Comparison of ENCODE assay signal across 23 cellular contexts in the genomic region with DNA sequence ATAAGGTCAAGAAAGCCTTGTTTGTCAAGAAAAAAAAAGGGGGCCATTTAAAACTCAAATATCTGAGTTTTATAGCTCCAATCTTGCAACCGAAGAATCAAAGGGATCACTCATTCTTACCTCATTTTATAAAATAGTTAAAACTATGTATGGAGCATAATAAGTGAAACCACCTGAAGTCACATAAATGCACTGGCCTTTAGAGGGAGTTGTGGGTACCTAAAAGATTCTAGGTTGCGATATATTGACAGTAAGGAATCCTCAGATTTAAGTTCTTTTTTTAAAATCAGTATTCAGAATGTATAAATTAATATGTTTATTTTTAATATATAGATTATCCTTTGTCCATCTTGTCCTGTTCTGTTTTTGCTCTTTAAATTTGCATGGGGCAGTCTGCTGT. TPM values are rescaled to one million over a fixed set of nuclear protein-coding genes. Genes with fewer than 3 reads are reported as not detected.
DNase-seq lines count a peak whose midpoint lies in the region; TF ChIP-seq lines count a peak whose summit lies in the region.
"Had no signal": no experiment of that assay in that cellular context is flagged by ENCODE, and none has a peak within 500 bp of the region (broad histone marks: within the 10 kb centered on the region; RNA-seq: fewer than 3 reads in every experiment).

No MANE protein-coding gene starts in this region.

- no peak overlapping the region for H3K9ac ChIP-seq in MM.1S (ENCODE audit: low read length)
- no peak overlapping the region for H3K9ac ChIP-seq in endodermal cell (ENCODE audit: extremely low read depth, low read length, poor library complexity, severe bottlenecking)
- H3K9ac ChIP-seq in neural progenitor cell = no peak overlapping the region

- H3K4me3 Mint-ChIP-seq in endodermal cell (peak overlapping the region; percentile 80), neural progenitor cell (no peak overlapping the region)
- H3K4me3 Mint-ChIP-seq: activated B cell treated with CpG ODN at 0.5 μM for 24 hours; activated CD8-positive, alpha-beta T cell treated with anti-CD3 and anti-CD28 coated beads for 36 hours; activated T-cell treated with anti-CD3 and anti-CD28 coated beads, Interleukin-2, amount 50 U/mL, for 24 hours; T-helper 2 cell treated with Interferon-gamma antibody and Interleukin-4, amounts not matched to agents 5 μg/mL and 100 μg/mL, for 36 hours had no signal

- H3K9me3 Mint-ChIP-seq in endodermal cell = no peaks in the 10 kb centered on the region
- no peaks in the 10 kb centered on the region for H3K9me3 Mint-ChIP-seq in neural progenitor cell
- H3K9me3 Mint-ChIP-seq: activated CD8-positive, alpha-beta T cell treated with anti-CD3 and anti-CD28 coated beads for 36 hours; activated T-cell treated with anti-CD3 and anti-CD28 coated beads, Interleukin-2, amount 50 U/mL, for 24 hours; T-helper 2 cell treated with Interferon-gamma antibody and Interleukin-4, amounts not matched to agents 5 μg/mL and 100 μg/mL, for 36 hours had no signal

- no peak overlapping the region for H3K27ac Mint-ChIP-seq in endodermal cell
- H3K27ac Mint-ChIP-seq in neural progenitor cell = no peak overlapping the region
- H3K27ac Mint-ChIP-seq: activated B cell treated with CpG ODN at 0.5 μM for 24 hours; activated CD8-positive, alpha-beta T cell treated with anti-CD3 and anti-CD28 coated beads for 36 hours; activated T-cell treated with anti-CD3 and anti-CD28 coated beads, Interleukin-2, amount 50 U/mL, for 24 hours; T-helper 2 cell treated with Interferon-gamma antibody and Interleukin-4, amounts not matched to agents 5 μg/mL and 100 μg/mL, for 36 hours had no signal

- H3K9me2 ChIP-seq in MM.1S (replicated peaks; ENCODE audit: insufficient read depth, low read length) = no peaks in the 10 kb centered on the region

- no peak overlapping the region for H3K27ac ChIP-seq in MM.1S (ENCODE audit: low read length)
- H3K27ac ChIP-seq in endodermal cell (ENCODE audit: low read depth, low read length) = no peak overlapping the region
- H3K27ac ChIP-seq in neural progenitor cell = no peak overlapping the region
- H3K27ac ChIP-seq: epithelial cell of prostate had no signal

- H3K36me3 ChIP-seq in BE2C (no peaks in the 10 kb centered on the region), MM.1S (replicated peaks; ENCODE audit: insufficient read depth, low read length) (no peaks in the 10 kb centered on the region), endodermal cell (ENCODE audit: control insufficient read depth, insufficient read depth, low read length) (no peaks in the 10 kb centered on the region), neural progenitor cell (no peaks in the 10 kb centered on the region)
- H3K36me3 ChIP-seq: HAP-1 had no signal

- H3F3A ChIP-seq in MM.1S (ENCODE audit: insufficient read depth, low read length) (peaks cover 7% of the 10 kb centered on the region; the same call in 1 of the 2 replicates), neural progenitor cell (ENCODE audit: low read depth) (peaks cover 48% of the 10 kb centered on the region)

- H3K4me1 ChIP-seq in BE2C (no peaks in the 10 kb centered on the region), MM.1S (ENCODE audit: low read length) (peaks cover 8% of the 10 kb centered on the region; the same call in 1 of the 2 replicates), endodermal cell (ENCODE audit: control insufficient read depth, insufficient read depth, low read length) (peaks cover 8% of the 10 kb centered on the region), neural progenitor cell (peaks cover 43% of the 10 kb centered on the region)
- H3K4me1 ChIP-seq: HAP-1 had no signal

- H3K4me1 Mint-ChIP-seq in endodermal cell (peaks cover 57% of the 10 kb centered on the region), neural progenitor cell (peaks cover 60% of the 10 kb centered on the region)

- H2AFZ ChIP-seq in MM.1S (ENCODE audit: low read length) = no peak overlapping the region
- H2AFZ ChIP-seq in neural progenitor cell (replicated peaks) = no peak overlapping the region

- no peaks in the 10 kb centered on the region for H3K27me3 ChIP-seq in BE2C
- no peaks in the 10 kb centered on the region for H3K27me3 ChIP-seq in MM.1S (replicated peaks; ENCODE audit: insufficient read depth, low read length)
- no peaks in the 10 kb centered on the region for H3K27me3 ChIP-seq in endodermal cell (ENCODE audit: control insufficient read depth, insufficient read depth, low read length, poor library complexity, severe bottlenecking)
- no peaks in the 10 kb centered on the region for H3K27me3 ChIP-seq in neural progenitor cell

- no peak overlapping the region for H3K4me3 ChIP-seq in BE2C (ENCODE audit: low read depth, low read length)
- no peak overlapping the region for H3K4me3 ChIP-seq in MM.1S (ENCODE audit: low read length)
- H3K4me3 ChIP-seq in endodermal cell (ENCODE audit: low read length) = peak overlapping the region; percentile 92
- no peak overlapping the region for H3K4me3 ChIP-seq in neural progenitor cell
- H3K4me3 ChIP-seq: HAP-1 had no signal

- TF ChIP-seq CTCF in BE2C (IDR thresholded peaks at IDR 0.05; ENCODE audit: low read depth, low read length) = peak; percentile 13; the same call in 1 of the 2 replicates
- peak; percentile 10; the same call in 1 of the 2 replicates for TF ChIP-seq CTCF in MM.1S (IDR thresholded peaks at IDR 0.05; ENCODE audit: low read length)
- peak; percentile 69 for TF ChIP-seq CTCF in endodermal cell (conservative IDR thresholded peaks at IDR 0.05)
- TF ChIP-seq CTCF in neural progenitor cell (IDR thresholded peaks at IDR 0.05) = peak; percentile 23

- H3K27me3 Mint-ChIP-seq in endodermal cell (ENCODE audit: insufficient read depth) (no peaks in the 10 kb centered on the region), neural progenitor cell (ENCODE audit: insufficient read depth, low read depth) (no peaks in the 10 kb centered on the region)

- DNase-seq in BE2C = no peak
- DNase-seq in MM.1S = no peak
- DNase-seq in endodermal cell = no peak
- no peak for DNase-seq in neural progenitor cell (ENCODE audit: low spot score)
- no peak for DNase-seq in SIG-M5 (lab: John Stamatoyannopoulos, UW)
- DNase-seq in activated CD8-positive, alpha-beta memory T cell treated with anti-CD3 and anti-CD28 coated beads, Interleukin-2, amount 50 U/mL, for 4 hours = no peak
- DNase-seq in hypothalamus (lab: John Stamatoyannopoulos, UW) = no peak
- no peak for DNase-seq in NCI-H1092 (lab: John Stamatoyannopoulos, UW)
- DNase-seq: activated B cell treated with CpG ODN at 0.5 μM for 24 hours; activated CD8-positive, alpha-beta T cell treated with anti-CD3 and anti-CD28 coated beads for 36 hours; activated naive CD4-positive, alpha-beta T cell treated with anti-CD3 and anti-CD28 coated beads, Interleukin-2, amount 50 U/mL, for 16 hours; activated T-cell treated with anti-CD3 and anti-CD28 coated beads, Interleukin-2, amount 50 U/mL, for 24 hours; C1 segment of cervical spinal cord; cortex of kidney; DMS53; NCI-H1436; NCI-H774; occipital lobe; stimulated activated CD4-positive, alpha-beta T cell treated with anti-CD3 and anti-CD28 coated beads, Interleukin-4, amount 100 ng/mL, for 4 hours had no signal

- H3K36me3 Mint-ChIP-seq in endodermal cell (ENCODE audit: low read depth) = peaks cover 15% of the 10 kb centered on the region
- peaks cover 7% of the 10 kb centered on the region for H3K36me3 Mint-ChIP-seq in neural progenitor cell

- H3K79me2 ChIP-seq in MM.1S (ENCODE audit: low read length) (no peaks in the 10 kb centered on the region), neural progenitor cell (ENCODE audit: low read depth) (peaks cover 17% of the 10 kb centered on the region)

- no peaks in the 10 kb centered on the region for H3K9me3 ChIP-seq in BE2C
- H3K9me3 ChIP-seq in MM.1S (replicated peaks; ENCODE audit: insufficient read depth, low read length) = no peaks in the 10 kb centered on the region
- no peaks in the 10 kb centered on the region for H3K9me3 ChIP-seq in endodermal cell (ENCODE audit: control insufficient read depth, low read length)
- H3K9me3 ChIP-seq in neural progenitor cell (ENCODE audit: low read depth) = no peaks in the 10 kb centered on the region
- H3K9me3 ChIP-seq: HAP-1 had no signal

- no peak overlapping the region for H3K4me2 ChIP-seq in MM.1S (ENCODE audit: low read depth, low read length)
- H3K4me2 ChIP-seq in neural progenitor cell = no peak overlapping the region

- H4K20me1 ChIP-seq in MM.1S (ENCODE audit: insufficient read depth, low read length) = no peaks in the 10 kb centered on the region
- H4K20me1 ChIP-seq in neural progenitor cell (ENCODE audit: low read depth) = no peaks in the 10 kb centered on the region

- 100% methylated on average over 1 of the region's 2 CpGs; no CpG with 5 or more reads in 1 of the 2 experiments for WGBS in endodermal cell (ENCODE audit: insufficient coverage in 1 of 2, insufficient read length in 1 of 2), 2 experiments

RNA-seq across cellular contexts. Expression of gene ARHGAP28, which starts 3.4 kb away (rescaled TPM):
- 0.86 TPM for polyA plus RNA-seq in BE2C (2012; ENCODE audit: insufficient read depth, insufficient read length, low read depth)
- 100 to 1,000 TPM; 110 to 133 TPM for total RNA-seq in endodermal cell
- 41.9 TPM for polyA plus RNA-seq in endodermal cell (2013, experiment 1 of 2)
- 49.8 TPM for polyA plus RNA-seq in endodermal cell (2013, experiment 2 of 2)
- 19.1 and 25.7 TPM in 2 replicates for total RNA-seq in neural progenitor cell (ENCODE audit: low replicate concordance)
- total RNA-seq: A673; activated B cell treated with CpG ODN at 0.5 μM for 24 hours; activated CD8-positive, alpha-beta T cell treated with anti-CD3 and anti-CD28 coated beads for 36 hours had no signal

Comparison
In these comparisons a context has a peak if more than half of its experiments do, and no peak if none do; other contexts are left out.
1. CTCF ChIP-seq: peak in every context shown above with its lines; median percentile 69 in endodermal cell; 23 in neural progenitor cell; 13 in BE2C; 10 in MM.1S.